In genomic region chr22:38032681-38033521, GRCh38 we compare ENCODE assay signal across 11 cellular contexts. TPM values are rescaled to one million over a fixed set of nuclear protein-coding genes. Genes with fewer than 3 reads are reported as not detected.
DNase-seq lines count a peak whose midpoint lies in the region; ATAC-seq, FAIRE-seq and TF ChIP-seq lines count a peak whose summit lies in the region.
"Had no signal": no experiment of that assay in that cellular context is flagged by ENCODE, and none has a peak within 500 bp of the region (broad histone marks: within the 10 kb centered on the region; RNA-seq: fewer than 3 reads in every experiment).

No MANE protein-coding gene starts in this region.

- H3K27ac Mint-ChIP-seq in progenitor cell of endocrine pancreas: no peak overlapping the region
- H3K27ac Mint-ChIP-seq: activated naive CD4-positive, alpha-beta T cell treated with anti-CD3 and anti-CD28 coated beads, Interleukin-2, amount 50 U/mL, for 24 hours; stimulated activated memory B cell treated with anti-CD40 and anti-IgM and Interleukin-4, amounts not matched to agents 10 μg/mL and 1 μg/mL and 100 μg/mL, for 72 hours had no signal

- H3K4me1 ChIP-seq in K562 (replicated peaks in 1 of 2; ENCODE audit: control insufficient read depth in 2 of 2, insufficient read depth in 2 of 2, low read length in 2 of 2): peaks cover 34 to 47% of the 10 kb centered on the region in 2 experiments
- peaks cover 14% of the 10 kb centered on the region for H3K4me1 ChIP-seq in mucosa of descending colon (ENCODE audit: low read depth)

- H3K9me1 ChIP-seq in K562 (ENCODE audit: control insufficient read depth, insufficient read depth, low read length): no peaks in the 10 kb centered on the region

- H3K4me2 ChIP-seq in K562 (ENCODE audit: insufficient read depth, low read length): no peak overlapping the region

- no peaks in the 10 kb centered on the region for H4K20me1 ChIP-seq in K562 (replicated peaks; ENCODE audit: control insufficient read depth, insufficient read depth, low read length)

- peaks cover 6% of the 10 kb centered on the region for H3K4me1 Mint-ChIP-seq in progenitor cell of endocrine pancreas (ENCODE audit: low read depth)
- H3K4me1 Mint-ChIP-seq: activated naive CD4-positive, alpha-beta T cell treated with anti-CD3 and anti-CD28 coated beads, Interleukin-2, amount 50 U/mL, for 24 hours had no signal

- in situ Hi-C loops in K562 (cut with MboI): no loop called here

- CTCF ChIA-PET in K562 (lab: Yijun Ruan, JAX; ENCODE audit: low intra/inter-chr PET ratio): no interaction called here

- no peak for FAIRE-seq in HTR-8/SVneo (lab: Jason Lieb, UNC)
- FAIRE-seq in K562 (lab: Jason Lieb, UNC): peak; percentile 78

- peak; percentile 52 for DNase-seq in AG08395 (ENCODE audit: low spot score)
- DNase-seq in HTR-8/SVneo (ENCODE audit: insufficient read length, low spot score): peak; percentile 64
- DNase-seq in K562 (ENCODE audit: extremely low read depth in 1 of 4, low spot score in 3 of 4): peak in 3 of 4 experiments; percentile 23 to 72 (median 35)
- DNase-seq in lung microvascular endothelial cell (ENCODE audit: low read depth in 2 of 2): peak; percentile 40 to 43
- no peak for DNase-seq in NCI-H510A (lab: John Stamatoyannopoulos, UW)
- DNase-seq in mucosa of descending colon: no peak
- no peak for DNase-seq in progenitor cell of endocrine pancreas (ENCODE audit: low spot score, unreplicated experiment)
- DNase-seq in anterior cingulate cortex (lab: John Stamatoyannopoulos, UW): no peak
- DNase-seq: NCI-H2029 had no signal

- H2AFZ ChIP-seq in K562 (ENCODE audit: low read depth, low read length): 0 out of 2 replicates have a peak overlapping the region, but pooled peaks have one; percentile 59

- no peaks in the 10 kb centered on the region for H3K79me2 ChIP-seq in K562 (ENCODE audit: control insufficient read depth, insufficient read depth, low read length)

- no peaks in the 10 kb centered on the region for H3K36me3 ChIP-seq in K562 (ENCODE audit: control insufficient read depth, insufficient read depth, low read length)
- no peaks in the 10 kb centered on the region for H3K36me3 ChIP-seq in mucosa of descending colon (ENCODE audit: low read depth)

- POLR2A ChIA-PET in K562 (lab: Yijun Ruan, JAX): no interaction called here

- no peak for TF ChIP-seq POLR2A in K562 (conservative IDR thresholded peaks at IDR 0.05)

- peaks cover 16% of the 10 kb centered on the region for H3K27me3 Mint-ChIP-seq in progenitor cell of endocrine pancreas
- H3K27me3 Mint-ChIP-seq: activated naive CD4-positive, alpha-beta T cell treated with anti-CD3 and anti-CD28 coated beads, Interleukin-2, amount 50 U/mL, for 24 hours had no signal

- no peaks in the 10 kb centered on the region for H3K27me3 ChIP-seq in K562 (ENCODE audit: control insufficient read depth in 2 of 2, insufficient read depth in 2 of 2, low read length in 2 of 2)

- H3K27ac ChIP-seq in K562 (ENCODE audit: extremely low read depth, low read depth, low read length): peak overlapping the region; percentile 89; the same call in 2 of the 3 replicates

- no peak overlapping the region for H3K4me3 Mint-ChIP-seq in progenitor cell of endocrine pancreas (ENCODE audit: low read depth)
- H3K4me3 Mint-ChIP-seq: activated naive CD4-positive, alpha-beta T cell treated with anti-CD3 and anti-CD28 coated beads, Interleukin-2, amount 50 U/mL, for 24 hours; stimulated activated memory B cell treated with anti-CD40 and anti-IgM and Interleukin-4, amounts not matched to agents 10 μg/mL and 1 μg/mL and 100 μg/mL, for 72 hours had no signal

- no peaks in the 10 kb centered on the region for H3K9me3 Mint-ChIP-seq in progenitor cell of endocrine pancreas (ENCODE audit: low read depth)
- H3K9me3 Mint-ChIP-seq: activated naive CD4-positive, alpha-beta T cell treated with anti-CD3 and anti-CD28 coated beads, Interleukin-2, amount 50 U/mL, for 24 hours; stimulated activated memory B cell treated with anti-CD40 and anti-IgM and Interleukin-4, amounts not matched to agents 10 μg/mL and 1 μg/mL and 100 μg/mL, for 72 hours had no signal

- H3K9ac ChIP-seq in K562 (ENCODE audit: insufficient read depth in 1 of 2, low read depth in 2 of 2, low read length in 2 of 2): peak overlapping the region in 1 of 2 experiments; percentile 92; a peak in 2 of 4 replicates

- TF ChIP-seq RAD21 in K562 (CRISPR knock-in tag; conservative IDR thresholded peaks at IDR 0.05 in 1 of 2, IDR thresholded peaks at IDR 0.05 in 1 of 2): no peak

- TF ChIP-seq CTCF in K562 (IDR thresholded peaks at IDR 0.05 in 2 of 3, conservative IDR thresholded peaks at IDR 0.05 in 1 of 3; ENCODE audit: insufficient read depth in 2 of 3, low read depth in 1 of 3, low read length in 3 of 3): no peak
- TF ChIP-seq CTCF in mucosa of descending colon (IDR thresholded peaks at IDR 0.05): no peak
- TF ChIP-seq CTCF in progenitor cell of endocrine pancreas (IDR thresholded peaks at IDR 0.05; ENCODE audit: unreplicated experiment): no peak

- BruUV-seq in K562 (replicated peaks; lab: Mats Ljungman, UMichigan): no TSS peak

- intact Hi-C loops in K562 (cut with micrococcal nuclease): no loop called here
- intact Hi-C loops in mucosa of descending colon (cut with DNase I, micrococcal nuclease): no loop called here

- no peaks in the 10 kb centered on the region for H3K9me3 ChIP-seq in K562 (replicated peaks; ENCODE audit: control insufficient read depth, insufficient read depth, low read depth, low read length)
- H3K9me3 ChIP-seq in mucosa of descending colon: no peaks in the 10 kb centered on the region

- no peaks in the 10 kb centered on the region for H3K36me3 Mint-ChIP-seq in progenitor cell of endocrine pancreas (ENCODE audit: insufficient read depth)
- H3K36me3 Mint-ChIP-seq: activated naive CD4-positive, alpha-beta T cell treated with anti-CD3 and anti-CD28 coated beads, Interleukin-2, amount 50 U/mL, for 24 hours; stimulated activated memory B cell treated with anti-CD40 and anti-IgM and Interleukin-4, amounts not matched to agents 10 μg/mL and 1 μg/mL and 100 μg/mL, for 72 hours had no signal

- no peak overlapping the region for H3K4me3 ChIP-seq in K562
- H3K4me3 ChIP-seq in mucosa of descending colon: no peak overlapping the region

- no peak for TF ChIP-seq EP300 in K562 (IDR thresholded peaks at IDR 0.05; ENCODE audit: low read length)

- WGBS in K562 (ENCODE audit: insufficient coverage, low coverage, missing lambda C conversion rate): 69% methylated on average over 17 of the region's 19 CpGs

- ATAC-seq in K562 (peak; percentile 14; the same call in 2 of the 3 replicates), mucosa of descending colon (no peak)
- ATAC-seq: stimulated activated memory B cell treated with anti-CD40 and anti-IgM and Interleukin-4, amounts not matched to agents 10 μg/mL and 1 μg/mL and 100 μg/mL, for 72 hours had no signal

RNA-seq across cellular contexts. Expression of gene PICK1, which starts 24.3 kb away (rescaled TPM):
- total RNA-seq in K562 (2011; cell fraction: chromatin; rRNA removed; ENCODE audit: low replicate concordance): 25.6 and 73.9 TPM in 2 replicates
- total RNA-seq in K562 (2011; cell fraction: nucleolus; rRNA removed): 35.9 and 41.6 TPM in 2 replicates
- total RNA-seq in K562 (2011; cell fraction: nucleoplasm; rRNA removed): 31.1 and 41.3 TPM in 2 replicates
- 8.6 and 11.3 TPM in 2 replicates for total RNA-seq in K562 (2014; rRNA removed)
- 4.3 and 5.2 TPM in 2 replicates for total RNA-seq in K562 (2014; rRNA removed; fragmentation: Illumina TruSeq; extraction: Trizol)
- 6.5 and 6.7 TPM in 2 replicates for total RNA-seq in K562 (2015; rRNA removed; fragmentation: Illumina TruSeq; extraction: Trizol)
- total RNA-seq in K562 (2021): 7.1 and 9.2 TPM in 2 replicates
- polyA plus RNA-seq in K562 (2011; rRNA removed): 9.6 and 14.5 TPM in 2 replicates
- polyA plus RNA-seq in K562 (2011; cell fraction: cytosol; rRNA removed): 12.0 and 13.0 TPM in 2 replicates
- 67.4 and 81.6 TPM in 2 replicates for polyA plus RNA-seq in K562 (2011; cell fraction: nucleus; rRNA removed)
- polyA plus RNA-seq in K562 (2012): 5.6 and 8.2 TPM in 2 replicates
- 7.1 and 7.9 TPM in 2 replicates for polyA plus RNA-seq in K562 (2014; fragmentation: Illumina TruSeq; extraction: Trizol)
- polyA plus RNA-seq in K562 (2014; fragmentation: Nextera tagmentation; extraction: Ambion mirVana): under 1 TPM in 1 of 2 experiments, not detected in 1; 0.06 TPM
- polyA plus RNA-seq in K562 (2014; rRNA removed): 9.4 and 11.0 TPM in 2 replicates
- 9.6 and 18.1 TPM in 2 replicates for polyA minus RNA-seq in K562 (2011; rRNA and poly(A)+ RNA removed)
- 5.7 and 8.4 TPM in 2 replicates for polyA minus RNA-seq in K562 (2011; cell fraction: cytosol; rRNA and poly(A)+ RNA removed)
- 11.6 and 12.2 TPM in 2 replicates for polyA minus RNA-seq in K562 (2011; cell fraction: nucleus; rRNA and poly(A)+ RNA removed)
- total RNA-seq in lung microvascular endothelial cell: 7.4 and 7.9 TPM in 2 replicates
- 10 to 100 TPM; 30.9 to 40.7 (median 37.9) TPM for total RNA-seq in mucosa of descending colon
- total RNA-seq in progenitor cell of endocrine pancreas: 64.2 and 67.3 TPM in 2 replicates

RNA-seq across cellular contexts. Expression of gene SOX10, which starts 48.5 kb away (rescaled TPM):
- total RNA-seq in K562 (2011; cell fraction: chromatin; rRNA removed; ENCODE audit: low replicate concordance): not detected in 2 replicates
- total RNA-seq in K562 (2011; cell fraction: nucleolus; rRNA removed): not detected in 2 replicates
- total RNA-seq in K562 (2011; cell fraction: nucleoplasm; rRNA removed): not detected in 2 replicates
- not detected in 2 replicates for total RNA-seq in K562 (2014; rRNA removed)
- not detected in 2 replicates for total RNA-seq in K562 (2014; rRNA removed; fragmentation: Illumina TruSeq; extraction: Trizol)
- not detected in 2 replicates for total RNA-seq in K562 (2015; rRNA removed; fragmentation: Illumina TruSeq; extraction: Trizol)
- not detected in 2 replicates for total RNA-seq in K562 (2021)
- polyA plus RNA-seq in K562 (2011; rRNA removed): not detected in 2 replicates
- polyA plus RNA-seq in K562 (2011; cell fraction: cytosol; rRNA removed): not detected in 2 replicates
- not detected in 2 replicates for polyA plus RNA-seq in K562 (2011; cell fraction: nucleus; rRNA removed)
- polyA plus RNA-seq in K562 (2012): 0.04 TPM in 1 of 2 replicates, not detected in the other
- not detected in 2 replicates for polyA plus RNA-seq in K562 (2014; fragmentation: Illumina TruSeq; extraction: Trizol)
- polyA plus RNA-seq in K562 (2014; fragmentation: Nextera tagmentation; extraction: Ambion mirVana): not detected
- polyA plus RNA-seq in K562 (2014; rRNA removed): not detected in 2 replicates
- not detected in 2 replicates for polyA minus RNA-seq in K562 (2011; rRNA and poly(A)+ RNA removed)
- polyA minus RNA-seq in K562 (2011; cell fraction: cytosol; rRNA and poly(A)+ RNA removed): not detected in 2 replicates
- not detected in 2 replicates for polyA minus RNA-seq in K562 (2011; cell fraction: nucleus; rRNA and poly(A)+ RNA removed)
- not detected in 2 replicates for total RNA-seq in lung microvascular endothelial cell
- 10 to 100 TPM in 1 of 3 donors, 1 to 10 TPM in 1, under 1 TPM in 1; 0.46 to 21.2 (median 1.7) TPM for total RNA-seq in mucosa of descending colon
- 0.95 and 1.3 TPM in 2 replicates for total RNA-seq in progenitor cell of endocrine pancreas

RNA-seq across cellular contexts. Expression of gene SLC16A8, which starts 51.1 kb away (rescaled TPM):
- total RNA-seq in K562 (2011; cell fraction: chromatin; rRNA removed; ENCODE audit: low replicate concordance): not detected in 2 replicates
- not detected in 2 replicates for total RNA-seq in K562 (2011; cell fraction: nucleolus; rRNA removed)
- not detected in 2 replicates for total RNA-seq in K562 (2011; cell fraction: nucleoplasm; rRNA removed)
- not detected in 2 replicates for total RNA-seq in K562 (2014; rRNA removed)
- not detected in 2 replicates for total RNA-seq in K562 (2014; rRNA removed; fragmentation: Illumina TruSeq; extraction: Trizol)
- not detected in 2 replicates for total RNA-seq in K562 (2015; rRNA removed; fragmentation: Illumina TruSeq; extraction: Trizol)
- total RNA-seq in K562 (2021): not detected in 2 replicates
- polyA plus RNA-seq in K562 (2011; rRNA removed): not detected in 2 replicates
- polyA plus RNA-seq in K562 (2011; cell fraction: cytosol; rRNA removed): not detected in 2 replicates
- not detected in 2 replicates for polyA plus RNA-seq in K562 (2011; cell fraction: nucleus; rRNA removed)
- 0.28 TPM in 1 of 2 replicates, not detected in the other for polyA plus RNA-seq in K562 (2012)
- polyA plus RNA-seq in K562 (2014; fragmentation: Illumina TruSeq; extraction: Trizol): not detected in 2 replicates
- polyA plus RNA-seq in K562 (2014; fragmentation: Nextera tagmentation; extraction: Ambion mirVana): not detected
- not detected in 2 replicates for polyA plus RNA-seq in K562 (2014; rRNA removed)
- not detected in 2 replicates for polyA minus RNA-seq in K562 (2011; rRNA and poly(A)+ RNA removed)
- not detected in 2 replicates for polyA minus RNA-seq in K562 (2011; cell fraction: cytosol; rRNA and poly(A)+ RNA removed)
- not detected in 2 replicates for polyA minus RNA-seq in K562 (2011; cell fraction: nucleus; rRNA and poly(A)+ RNA removed)
- total RNA-seq in lung microvascular endothelial cell: under 0.01 and 0.20 TPM in 2 replicates
- total RNA-seq in mucosa of descending colon: not detected
- 2.6 and 3.0 TPM in 2 replicates for total RNA-seq in progenitor cell of endocrine pancreas

Comparison
In these comparisons a context has a peak if more than half of its experiments do, and no peak if none do; other contexts are left out.
1. DNase-seq: peak in AG08395 (single experiment), HTR-8/SVneo (single experiment), K562 (3 of 4) and lung microvascular endothelial cell (2 of 2); none in NCI-H510A (single experiment), mucosa of descending colon (0 of 3), progenitor cell of endocrine pancreas (single experiment) and anterior cingulate cortex (0 of 58).